8 cellular contexts compared by ENCODE assay signal in genomic region chr12:131896080-131896810, GRCh38.
DNase-seq lines count a peak whose midpoint lies in the region; ATAC-seq and TF ChIP-seq lines count a peak whose summit lies in the region.

No MANE protein-coding gene starts in this region.

- DNase-seq in COLO668 (lab: John Stamatoyannopoulos, UW; ENCODE audit: unreplicated experiment) (peak; percentile 91), HUDEP-2 (lab: John Stamatoyannopoulos, UW; ENCODE audit: unreplicated experiment in 76 of 76) (peak in 70 of 76 experiments; percentile 4 to 81 (median 62)), SHP77 (lab: John Stamatoyannopoulos, UW) (peak; percentile 88 to 97), germinal center (ENCODE audit: low spot score) (peak; percentile 76), stromal cell of bone marrow (ENCODE audit: low read depth) (peak; percentile 89)
- peak; percentile 66 for DNase-seq in activated naive CD4-positive, alpha-beta T cell treated with anti-CD3 and anti-CD28 coated beads, Interleukin-2, amount 50 U/mL, for 16 hours

- H3K4me1 ChIP-seq in neutrophil (ENCODE audit: control insufficient read depth in 1 of 2, insufficient read depth in 1 of 2, low read depth in 1 of 2, low read length in 1 of 2) = peaks cover 29 to 32% of the 10 kb centered on the region in 2 experiments

- no peak for TF ChIP-seq CTCF in neutrophil (IDR thresholded peaks at IDR 0.05)

- no peaks in the 10 kb centered on the region for H3K9me3 ChIP-seq in neutrophil

- H3K27me3 ChIP-seq in neutrophil = no peaks in the 10 kb centered on the region

- peaks cover 20% of the 10 kb centered on the region for H3K36me3 ChIP-seq in neutrophil

- peak; percentile 57 for ATAC-seq in GM21381 (IDR thresholded peaks at IDR 0.05; ENCODE audit: unreplicated experiment)

- peak overlapping the region; percentile 97 for H3K27ac ChIP-seq in neutrophil

- H3K4me3 ChIP-seq in neutrophil (ENCODE audit: low read depth in 1 of 2, low read length in 1 of 2) = peak overlapping the region; percentile 80 to 98

Comparison
In these comparisons a context has a peak if more than half of its experiments do, and no peak if none do; other contexts are left out.
1. Peak in every context shown above with its lines: DNase-seq, ATAC-seq, H3K4me3 ChIP-seq and H3K27ac ChIP-seq.